Comparison of ENCODE assay signal across 23 cellular contexts in the genomic region with DNA sequence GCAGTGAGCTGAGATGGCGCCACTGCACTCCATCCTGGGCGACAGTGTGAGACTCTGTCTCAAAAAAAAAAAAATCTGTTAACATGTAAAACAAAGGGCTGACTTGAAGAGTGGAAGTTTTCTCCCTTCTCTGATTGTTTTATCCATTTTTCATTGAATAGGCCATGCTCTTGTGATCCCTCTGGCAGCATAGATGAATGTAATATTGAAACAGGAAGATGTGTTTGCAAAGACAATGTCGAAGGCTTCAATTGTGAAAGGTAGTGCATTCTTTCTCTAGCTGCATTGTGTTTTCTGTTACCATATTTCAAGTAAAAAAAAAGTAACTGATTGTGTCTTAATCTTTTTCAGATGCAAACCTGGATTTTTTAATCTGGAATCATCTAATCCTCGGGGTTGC.
"Had no signal": no experiment of that assay in that cellular context is flagged by ENCODE, and none has a peak within 500 bp of the region (broad histone marks: within the 10 kb centered on the region; RNA-seq: fewer than 3 reads in every experiment).

No MANE protein-coding gene starts in this region.

- H3K27me3 Mint-ChIP-seq: dendritic cell treated with granulocyte-macrophage colony-stimulating factor and Interleukin-4, amounts not matched to agents 40 ng/mL and 50 ng/mL, for 4 days; naive B cell had no signal

- DNase-seq: colonic mucosa; cortex of kidney; dorsolateral prefrontal cortex; effector CD4-positive, alpha-beta T cell; effector memory CD4-positive, alpha-beta T cell; erythroblast; esophagus squamous epithelium; foreskin keratinocyte; heart left ventricle; left cardiac atrium; left lung; left ventricle myocardium superior; lower lobe of right lung; mesenchymal stem cell; mucosa of descending colon; naive B cell had no signal

- H3K4me3 ChIP-seq: colonic mucosa, dorsolateral prefrontal cortex, esophagus squamous epithelium, gastroesophageal sphincter, heart left ventricle, hepatocyte, left lung, lower lobe of right lung, mucosa of descending colon had no signal

- H3K4me1 Mint-ChIP-seq: mesothelial cell of epicardium, naive B cell had no signal

- FAIRE-seq: frontal cortex, islet of Langerhans, keratinocyte had no signal

- H3K27ac Mint-ChIP-seq: dendritic cell treated with granulocyte-macrophage colony-stimulating factor and Interleukin-4, amounts not matched to agents 40 ng/mL and 50 ng/mL, for 4 days; mesothelial cell of epicardium; naive B cell had no signal

- H3K4me3 Mint-ChIP-seq: dendritic cell treated with granulocyte-macrophage colony-stimulating factor and Interleukin-4, amounts not matched to agents 40 ng/mL and 50 ng/mL, for 4 days; mesothelial cell of epicardium; naive B cell had no signal

- H3K9me3 Mint-ChIP-seq: dendritic cell treated with granulocyte-macrophage colony-stimulating factor and Interleukin-4, amounts not matched to agents 40 ng/mL and 50 ng/mL, for 4 days; mesothelial cell of epicardium; naive B cell had no signal
